In genomic region chr3:5021571-5022092, GRCh38 we compare ENCODE assay signal across 10 cellular contexts. TPM values are rescaled to one million over a fixed set of nuclear protein-coding genes. Genes with fewer than 3 reads are reported as not detected.
DNase-seq lines count a peak whose midpoint lies in the region; ATAC-seq, FAIRE-seq and TF ChIP-seq lines count a peak whose summit lies in the region.
"Had no signal": no experiment of that assay in that cellular context is flagged by ENCODE, and none has a peak within 500 bp of the region (broad histone marks: within the 10 kb centered on the region; RNA-seq: fewer than 3 reads in every experiment).

No MANE protein-coding gene starts in this region.

- intact Hi-C loops in dendritic cell treated with granulocyte-macrophage colony-stimulating factor and Interleukin-4, amounts not matched to agents 40 ng/mL and 50 ng/mL, for 4 days (cut with micrococcal nuclease): no loop called here
- intact Hi-C loops in psoas muscle (cut with DNase I): loop anchor here (2.0 to 10.0 kb wide), 3 partner anchors 27 to 307 kb away; no protein-coding TSS in a partner anchor

- WGBS in psoas muscle, 3 donors: 96 to 97% (median 97%) methylated on average over 8 of the region's 8 CpGs

- peaks cover 66% of the 10 kb centered on the region for H3K4me1 Mint-ChIP-seq in dendritic cell treated with granulocyte-macrophage colony-stimulating factor and Interleukin-4, amounts not matched to agents 40 ng/mL and 50 ng/mL, for 4 days (ENCODE audit: low read depth)

- H3K36me3 Mint-ChIP-seq in dendritic cell treated with granulocyte-macrophage colony-stimulating factor and Interleukin-4, amounts not matched to agents 40 ng/mL and 50 ng/mL, for 4 days (ENCODE audit: low read depth): no peaks in the 10 kb centered on the region

- H3K27me3 Mint-ChIP-seq in dendritic cell treated with granulocyte-macrophage colony-stimulating factor and Interleukin-4, amounts not matched to agents 40 ng/mL and 50 ng/mL, for 4 days: no peaks in the 10 kb centered on the region
- H3K27me3 Mint-ChIP-seq: central memory CD8-positive, alpha-beta T cell had no signal

- H3K36me3 ChIP-seq in psoas muscle (ENCODE audit: insufficient read depth in 1 of 2, low read depth in 1 of 2) (no peaks in the 10 kb centered on the region), right atrium auricular region (no peaks in the 10 kb centered on the region)
- H3K36me3 ChIP-seq: lower lobe of right lung had no signal

- H3K27ac ChIP-seq in psoas muscle (peak overlapping the region; percentile 80), right atrium auricular region (no peak overlapping the region)
- H3K27ac ChIP-seq: lower lobe of right lung had no signal

- H3K4me1 ChIP-seq in psoas muscle: peaks cover 18% of the 10 kb centered on the region
- H3K4me1 ChIP-seq in right atrium auricular region: peaks cover 0 to 32% of the 10 kb centered on the region in 2 donors

- ATAC-seq in psoas muscle (no peak), HG03469 (IDR thresholded peaks at IDR 0.05; ENCODE audit: unreplicated experiment) (no peak)
- ATAC-seq: lower lobe of right lung had no signal

- no peak for TF ChIP-seq CTCF in psoas muscle (IDR thresholded peaks at IDR 0.05)
- TF ChIP-seq CTCF in right atrium auricular region (IDR thresholded peaks at IDR 0.05): no peak

- H3K9me3 ChIP-seq in psoas muscle: no peaks in the 10 kb centered on the region
- no peaks in the 10 kb centered on the region for H3K9me3 ChIP-seq in right atrium auricular region
- H3K9me3 ChIP-seq: lower lobe of right lung had no signal

- peak; percentile 92 for DNase-seq in ELR (ENCODE audit: low read depth)
- DNase-seq in RCC 7860 (ENCODE audit: low spot score): peak; percentile 97
- no peak for DNase-seq in psoas muscle
- no peak for DNase-seq in GOT3 (lab: John Stamatoyannopoulos, UW)
- DNase-seq in right atrium auricular region (ENCODE audit: low spot score): no peak
- DNase-seq in NCI-H1694 (lab: John Stamatoyannopoulos, UW): no peak
- DNase-seq: lower lobe of right lung had no signal

- H3K27me3 ChIP-seq in psoas muscle (ENCODE audit: insufficient read depth in 3 of 3, low read length in 2 of 3) (no peaks in the 10 kb centered on the region), right atrium auricular region (no peaks in the 10 kb centered on the region)

- peak overlapping the region; percentile 90 for H3K27ac Mint-ChIP-seq in dendritic cell treated with granulocyte-macrophage colony-stimulating factor and Interleukin-4, amounts not matched to agents 40 ng/mL and 50 ng/mL, for 4 days

- no peaks in the 10 kb centered on the region for H3K9me3 Mint-ChIP-seq in dendritic cell treated with granulocyte-macrophage colony-stimulating factor and Interleukin-4, amounts not matched to agents 40 ng/mL and 50 ng/mL, for 4 days
- H3K9me3 Mint-ChIP-seq: central memory CD8-positive, alpha-beta T cell had no signal

- no peak overlapping the region for H3K4me3 Mint-ChIP-seq in dendritic cell treated with granulocyte-macrophage colony-stimulating factor and Interleukin-4, amounts not matched to agents 40 ng/mL and 50 ng/mL, for 4 days
- H3K4me3 Mint-ChIP-seq: central memory CD8-positive, alpha-beta T cell had no signal

- H3K4me3 ChIP-seq in psoas muscle: no peak overlapping the region
- H3K4me3 ChIP-seq in right atrium auricular region: no peak overlapping the region
- H3K4me3 ChIP-seq: lower lobe of right lung had no signal

- FAIRE-seq in RCC 7860 (lab: Jason Lieb, UNC): peak; percentile 73

RNA-seq across cellular contexts. Expression of gene BHLHE40, which starts 42.4 kb away (rescaled TPM):
- 100 to 1,000 TPM in 1 of 4 donors, 10 to 100 TPM in 3; 22.7 to 143 (median 77.0) TPM for total RNA-seq in psoas muscle
- 10 to 100 TPM; 16.7 to 65.1 (median 33.5) TPM for polyA plus RNA-seq in psoas muscle
- 10 to 100 TPM; 32.3 to 49.5 TPM for total RNA-seq in right atrium auricular region

Comparison
In these comparisons a context has a peak if more than half of its experiments do, and no peak if none do; other contexts are left out.
1. DNase-seq: peak in ELR (single experiment) and RCC 7860 (single experiment); none in psoas muscle (0 of 2), GOT3 (single experiment), right atrium auricular region (single experiment) and NCI-H1694 (single experiment).